In the genomic region with DNA sequence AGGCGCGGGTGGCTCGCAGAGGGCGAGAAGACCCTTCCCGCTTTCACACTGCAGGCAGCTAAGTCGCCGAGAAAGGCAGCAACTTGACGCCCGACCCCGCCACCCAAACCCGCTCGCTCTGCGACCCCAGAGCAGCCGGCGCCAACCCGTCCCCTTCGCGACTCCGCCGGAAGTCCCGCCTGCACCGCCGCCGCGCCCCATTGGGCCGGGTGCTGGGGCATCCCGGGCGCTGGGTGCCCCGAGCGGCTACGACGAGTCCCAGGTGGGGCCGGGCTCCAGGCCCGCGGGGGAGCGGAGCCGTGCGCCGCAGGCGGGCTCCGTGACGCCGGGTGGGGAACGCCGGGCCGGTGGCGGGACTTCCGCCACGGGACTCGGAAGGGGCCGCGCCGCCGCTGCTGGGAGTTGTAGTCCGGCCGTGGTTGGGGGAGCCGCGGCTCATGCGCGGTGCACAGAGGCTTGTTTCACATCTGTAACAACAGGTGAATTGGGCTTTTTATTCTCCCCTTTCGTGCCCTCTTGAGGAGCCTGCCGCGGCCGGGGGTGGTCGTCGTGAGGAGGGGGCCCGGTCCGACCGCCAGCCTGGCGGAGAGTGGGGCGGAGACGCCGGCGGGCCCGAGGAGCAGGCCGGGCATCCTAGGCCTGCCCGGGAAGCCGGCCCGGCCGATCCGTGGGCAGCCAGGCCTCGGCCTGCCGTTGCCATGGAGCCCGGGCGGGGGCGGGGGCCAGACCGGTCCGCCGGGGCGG, we compare ENCODE assay signal across 1 cellular context.
TF ChIP-seq lines count a peak whose summit lies in the region.

TSS of gene DHX30 (plus strand) at position 405 of the 744 bp plus-strand sequence. CDS start 7,546 bp downstream, outside the sequence.

TF ChIP-seq in K562, 482 proteins besides CTCF, POLR2A, EP300 and RAD21 (continued from another document and continues in another):
- TF ChIP-seq TAF15 (IDR thresholded peaks at IDR 0.05; ENCODE audit: low read depth, low read length) (no peak), RBBP5 (IDR thresholded peaks at IDR 0.05; ENCODE audit: borderline replicate concordance, insufficient read depth, low read length, poor library complexity, severe bottlenecking) (peak; percentile 95), NCOR1 (IDR thresholded peaks at IDR 0.05) (no peak), L3MBTL2 (IDR thresholded peaks at IDR 0.05) (peak; percentile 66; the same call in 1 of the 2 replicates), FOXJ2 (tag; IDR thresholded peaks at IDR 0.05) (peak; percentile 59; the same call in 1 of the 2 replicates), NR1H2 (CRISPR knock-in tag; IDR thresholded peaks at IDR 0.05) (0 out of 2 replicates have a peak, but pooled peaks have one; percentile 68), SIX5 (IDR thresholded peaks at IDR 0.05; ENCODE audit: borderline replicate concordance in 1 of 2, insufficient read depth in 1 of 2, low read depth in 1 of 2, low read length in 2 of 2) (peak; percentile 85 to 89), SPI1 (IDR thresholded peaks at IDR 0.05; ENCODE audit: borderline replicate concordance, low read depth, low read length) (peak; percentile 25; the same call in 1 of the 2 replicates), SAP30 (IDR thresholded peaks at IDR 0.05; ENCODE audit: borderline replicate concordance, insufficient read depth, low read depth, low read length, poor library complexity, severe bottlenecking) (peak; percentile 66), RBM22 (IDR thresholded peaks at IDR 0.05; ENCODE audit: low read depth, low read length, poor library complexity, severe bottlenecking) (peak; percentile 30), SIN3A (IDR thresholded peaks at IDR 0.05; ENCODE audit: borderline replicate concordance in 2 of 2, control insufficient read depth in 1 of 2, low read depth in 2 of 2, low read length in 2 of 2) (peak in 1 of 2 experiments; percentile 84; a peak in 1 of 4 replicates), NUFIP1 (IDR thresholded peaks at IDR 0.05; ENCODE audit: partially characterized antibody) (no peak), PML (IDR thresholded peaks at IDR 0.05; ENCODE audit: low read length) (peak; percentile 34; the same call in 1 of the 2 replicates), ZNF239 (CRISPR knock-in tag; IDR thresholded peaks at IDR 0.05) (no peak), E2F6 (IDR thresholded peaks at IDR 0.05; ENCODE audit: borderline replicate concordance in 1 of 2, extremely low read depth in 1 of 2, insufficient read depth in 1 of 2, insufficient read length in 1 of 2, low read depth in 1 of 2, low read length in 1 of 2, poor library complexity in 1 of 2, severe bottlenecking in 1 of 2) (peak; percentile 37 to 67), RREB1 (CRISPR knock-in tag; IDR thresholded peaks at IDR 0.05) (peak; percentile 78), FIP1L1 (IDR thresholded peaks at IDR 0.05; ENCODE audit: low read depth, low read length, poor library complexity, severe bottlenecking) (peak; percentile 56), SP1 (CRISPR knock-in tag; IDR thresholded peaks at IDR 0.05) (peak; percentile 47; the same call in 1 of the 2 replicates), GABPA (tag; conservative IDR thresholded peaks at IDR 0.05; ENCODE audit: low read depth) (peak; percentile 99), POLR2AphosphoS5 (IDR thresholded peaks at IDR 0.05; ENCODE audit: control insufficient read depth, insufficient read depth, low read depth, low read length) (0 out of 2 replicates have a peak, but pooled peaks have one; percentile 33), PCBP2 (IDR thresholded peaks at IDR 0.05; ENCODE audit: low read depth, low read length, poor library complexity, severe bottlenecking) (no peak), ILF3 (IDR thresholded peaks at IDR 0.05; ENCODE audit: borderline replicate concordance) (peak; percentile 92; the same call in 1 of the 2 replicates), MTA3 (IDR thresholded peaks at IDR 0.05; ENCODE audit: borderline replicate concordance) (0 out of 2 replicates have a peak, but pooled peaks have one; percentile 54), ZNF197 (CRISPR knock-in tag; IDR thresholded peaks at IDR 0.05; ENCODE audit: low read depth) (peak; percentile 56; the same call in 1 of the 2 replicates), VEZF1 (CRISPR knock-in tag; IDR thresholded peaks at IDR 0.05) (peak; percentile 76), SUPT5H (IDR thresholded peaks at IDR 0.05) (peak; percentile 65; the same call in 1 of the 2 replicates), SP2 (IDR thresholded peaks at IDR 0.05; ENCODE audit: extremely low read depth, low read depth, low read length, poor library complexity, severe bottlenecking) (peak; percentile 34), GABPB1 (CRISPR knock-in tag; IDR thresholded peaks at IDR 0.05) (peak; percentile 90), ETS2 (tag; IDR thresholded peaks at IDR 0.05; ENCODE audit: borderline replicate concordance, poor library complexity, severe bottlenecking) (peak; percentile 56), CCAR2 (IDR thresholded peaks at IDR 0.05; ENCODE audit: low read depth, low read length) (no peak), ZKSCAN8 (CRISPR knock-in tag; IDR thresholded peaks at IDR 0.05) (no peak), CBFA2T3 (IDR thresholded peaks at IDR 0.05) (no peak), CREB3 (tag; conservative IDR thresholded peaks at IDR 0.05; ENCODE audit: low read depth) (no peak), EP400 (IDR thresholded peaks at IDR 0.05) (peak; percentile 40; the same call in 1 of the 2 replicates), CREM (IDR thresholded peaks at IDR 0.05; ENCODE audit: low read depth) (peak; percentile 84), NBN (IDR thresholded peaks at IDR 0.05; ENCODE audit: low read depth) (0 out of 2 replicates have a peak, but pooled peaks have one; percentile 2), ZFX (CRISPR knock-in tag; IDR thresholded peaks at IDR 0.05) (peak; percentile 98)
- TF ChIP-seq, protein P1, sequence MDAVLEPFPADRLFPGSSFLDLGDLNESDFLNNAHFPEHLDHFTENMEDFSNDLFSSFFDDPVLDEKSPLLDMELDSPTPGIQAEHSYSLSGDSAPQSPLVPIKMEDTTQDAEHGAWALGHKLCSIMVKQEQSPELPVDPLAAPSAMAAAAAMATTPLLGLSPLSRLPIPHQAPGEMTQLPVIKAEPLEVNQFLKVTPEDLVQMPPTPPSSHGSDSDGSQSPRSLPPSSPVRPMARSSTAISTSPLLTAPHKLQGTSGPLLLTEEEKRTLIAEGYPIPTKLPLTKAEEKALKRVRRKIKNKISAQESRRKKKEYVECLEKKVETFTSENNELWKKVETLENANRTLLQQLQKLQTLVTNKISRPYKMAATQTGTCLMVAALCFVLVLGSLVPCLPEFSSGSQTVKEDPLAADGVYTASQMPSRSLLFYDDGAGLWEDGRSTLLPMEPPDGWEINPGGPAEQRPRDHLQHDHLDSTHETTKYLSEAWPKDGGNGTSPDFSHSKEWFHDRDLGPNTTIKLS (IDR thresholded peaks at IDR 0.05; ENCODE audit: borderline replicate concordance, low read depth): peak; percentile 92
- TF ChIP-seq, protein P2, sequence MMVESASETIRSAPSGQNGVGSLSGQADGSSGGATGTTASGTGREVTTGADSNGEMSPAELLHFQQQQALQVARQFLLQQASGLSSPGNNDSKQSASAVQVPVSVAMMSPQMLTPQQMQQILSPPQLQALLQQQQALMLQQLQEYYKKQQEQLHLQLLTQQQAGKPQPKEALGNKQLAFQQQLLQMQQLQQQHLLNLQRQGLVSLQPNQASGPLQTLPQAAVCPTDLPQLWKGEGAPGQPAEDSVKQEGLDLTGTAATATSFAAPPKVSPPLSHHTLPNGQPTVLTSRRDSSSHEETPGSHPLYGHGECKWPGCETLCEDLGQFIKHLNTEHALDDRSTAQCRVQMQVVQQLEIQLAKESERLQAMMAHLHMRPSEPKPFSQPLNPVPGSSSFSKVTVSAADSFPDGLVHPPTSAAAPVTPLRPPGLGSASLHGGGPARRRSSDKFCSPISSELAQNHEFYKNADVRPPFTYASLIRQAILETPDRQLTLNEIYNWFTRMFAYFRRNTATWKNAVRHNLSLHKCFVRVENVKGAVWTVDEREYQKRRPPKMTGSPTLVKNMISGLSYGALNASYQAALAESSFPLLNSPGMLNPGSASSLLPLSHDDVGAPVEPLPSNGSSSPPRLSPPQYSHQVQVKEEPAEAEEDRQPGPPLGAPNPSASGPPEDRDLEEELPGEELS (CRISPR knock-in tag; IDR thresholded peaks at IDR 0.05; ENCODE audit: borderline replicate concordance): 0 out of 2 replicates have a peak, but pooled peaks have one; percentile 53
- TF ChIP-seq, protein P3, sequence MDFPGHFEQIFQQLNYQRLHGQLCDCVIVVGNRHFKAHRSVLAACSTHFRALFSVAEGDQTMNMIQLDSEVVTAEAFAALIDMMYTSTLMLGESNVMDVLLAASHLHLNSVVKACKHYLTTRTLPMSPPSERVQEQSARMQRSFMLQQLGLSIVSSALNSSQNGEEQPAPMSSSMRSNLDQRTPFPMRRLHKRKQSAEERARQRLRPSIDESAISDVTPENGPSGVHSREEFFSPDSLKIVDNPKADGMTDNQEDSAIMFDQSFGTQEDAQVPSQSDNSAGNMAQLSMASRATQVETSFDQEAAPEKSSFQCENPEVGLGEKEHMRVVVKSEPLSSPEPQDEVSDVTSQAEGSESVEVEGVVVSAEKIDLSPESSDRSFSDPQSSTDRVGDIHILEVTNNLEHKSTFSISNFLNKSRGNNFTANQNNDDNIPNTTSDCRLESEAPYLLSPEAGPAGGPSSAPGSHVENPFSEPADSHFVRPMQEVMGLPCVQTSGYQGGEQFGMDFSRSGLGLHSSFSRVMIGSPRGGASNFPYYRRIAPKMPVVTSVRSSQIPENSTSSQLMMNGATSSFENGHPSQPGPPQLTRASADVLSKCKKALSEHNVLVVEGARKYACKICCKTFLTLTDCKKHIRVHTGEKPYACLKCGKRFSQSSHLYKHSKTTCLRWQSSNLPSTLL (IDR thresholded peaks at IDR 0.05): no peak
- TF ChIP-seq, protein P4, sequence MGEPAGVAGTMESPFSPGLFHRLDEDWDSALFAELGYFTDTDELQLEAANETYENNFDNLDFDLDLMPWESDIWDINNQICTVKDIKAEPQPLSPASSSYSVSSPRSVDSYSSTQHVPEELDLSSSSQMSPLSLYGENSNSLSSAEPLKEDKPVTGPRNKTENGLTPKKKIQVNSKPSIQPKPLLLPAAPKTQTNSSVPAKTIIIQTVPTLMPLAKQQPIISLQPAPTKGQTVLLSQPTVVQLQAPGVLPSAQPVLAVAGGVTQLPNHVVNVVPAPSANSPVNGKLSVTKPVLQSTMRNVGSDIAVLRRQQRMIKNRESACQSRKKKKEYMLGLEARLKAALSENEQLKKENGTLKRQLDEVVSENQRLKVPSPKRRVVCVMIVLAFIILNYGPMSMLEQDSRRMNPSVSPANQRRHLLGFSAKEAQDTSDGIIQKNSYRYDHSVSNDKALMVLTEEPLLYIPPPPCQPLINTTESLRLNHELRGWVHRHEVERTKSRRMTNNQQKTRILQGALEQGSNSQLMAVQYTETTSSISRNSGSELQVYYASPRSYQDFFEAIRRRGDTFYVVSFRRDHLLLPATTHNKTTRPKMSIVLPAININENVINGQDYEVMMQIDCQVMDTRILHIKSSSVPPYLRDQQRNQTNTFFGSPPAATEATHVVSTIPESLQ (CRISPR knock-in tag; IDR thresholded peaks at IDR 0.05): no peak
